ENCODE assay signal across 1 cellular context in the genomic region with DNA sequence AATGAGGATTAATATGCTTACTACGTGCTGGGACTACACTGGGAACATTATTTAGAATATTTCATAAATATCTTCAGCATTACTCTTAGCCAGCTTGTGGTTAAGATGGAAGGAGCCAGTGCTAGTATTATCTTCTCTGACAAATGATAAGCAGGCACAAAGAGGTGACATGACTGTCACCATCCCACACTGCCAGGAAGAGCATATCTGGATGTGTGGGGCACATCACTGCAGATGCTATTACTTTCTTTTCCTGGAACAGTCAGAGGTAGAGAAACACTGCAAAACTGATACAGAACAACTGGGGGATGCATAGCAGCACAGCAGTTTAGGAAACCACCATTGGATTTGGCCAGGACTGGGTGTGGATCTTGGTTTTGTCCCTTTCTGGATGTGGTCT.
TF ChIP-seq lines count a peak whose summit lies in the region.

No MANE protein-coding gene starts in this region.

TF ChIP-seq in IMR-90, 13 proteins besides CTCF, POLR2A, EP300 and RAD21 (continued from another document):
- no peak for TF ChIP-seq RCOR1 (IDR thresholded peaks at IDR 0.05; ENCODE audit: insufficient replicate concordance, low read length)
- TF ChIP-seq MAZ (IDR thresholded peaks at IDR 0.05; ENCODE audit: borderline replicate concordance, low read depth, low read length) = no peak
- no peak for TF ChIP-seq CHD1 (IDR thresholded peaks at IDR 0.05; ENCODE audit: low read depth, low read length)
TF ChIP-seq in IMR-90: peak in this region for 0.
